37 cellular contexts compared by ENCODE assay signal in genomic region chr6:168490757-168491156, GRCh38. TPM values are rescaled to one million over a fixed set of nuclear protein-coding genes. Genes with fewer than 3 reads are reported as not detected.
"Had no signal": no experiment of that assay in that cellular context is flagged by ENCODE, and none has a peak within 500 bp of the region (broad histone marks: within the 10 kb centered on the region; RNA-seq: fewer than 3 reads in every experiment).

No MANE protein-coding gene starts in this region.

- H3K27ac ChIP-seq: KMS-11 had no signal

- H3K4me2 ChIP-seq: KMS-11 had no signal

- H3K9ac ChIP-seq: KMS-11 had no signal

- H3K4me3 ChIP-seq: MG63 had no signal

- H3K36me3 ChIP-seq: MG63 had no signal

- DNase-seq: Karpas-422, Kasumi-1, MG63, MM.1S, MV-4-11, NCI-H1048, NCI-H1092, NCI-H1092 treated with DMSO at 0.1 percent for 48 hours, NCI-H1105, NCI-H1105 treated with DMSO at 0.1 percent for 48 hours, NCI-H1417, NCI-H1417 treated with DMSO at 0.1 percent for 48 hours, NCI-H1436, NCI-H1436 treated with DMSO at 0.1 percent for 48 hours, NCI-H146, NCI-H1694, NCI-H1694 treated with DMSO at 0.1 percent for 48 hours, NCI-H187, NCI-H187 treated with DMSO at 0.1 percent for 48 hours, NCI-H1930, NCI-H2029, NCI-H2029 treated with DMSO at 0.1 percent for 48 hours, NCI-H2081, NCI-H2081 treated with DMSO at 0.1 percent for 48 hours, NCI-H2107, NCI-H2171, NCI-H2171 treated with DMSO at 0.1 percent for 48 hours, NCI-H2227 treated with DMSO at 0.1 percent for 48 hours, NCI-H226, NCI-H345, NCI-H446, NCI-H446 treated with DMSO at 0.1 percent for 48 hours, NCI-H510A had no signal

- H3K9me3 ChIP-seq: MG63 had no signal

- H3K27me3 ChIP-seq: MG63 had no signal

RNA-seq across cellular contexts. Expression of gene SMOC2, which starts 49.8 kb away (rescaled TPM):
- total RNA-seq: LHCN-M2, MCF 10A, NCI-H460 had no signal
